ENCODE assay signal across 1 cellular context in the genomic region with DNA sequence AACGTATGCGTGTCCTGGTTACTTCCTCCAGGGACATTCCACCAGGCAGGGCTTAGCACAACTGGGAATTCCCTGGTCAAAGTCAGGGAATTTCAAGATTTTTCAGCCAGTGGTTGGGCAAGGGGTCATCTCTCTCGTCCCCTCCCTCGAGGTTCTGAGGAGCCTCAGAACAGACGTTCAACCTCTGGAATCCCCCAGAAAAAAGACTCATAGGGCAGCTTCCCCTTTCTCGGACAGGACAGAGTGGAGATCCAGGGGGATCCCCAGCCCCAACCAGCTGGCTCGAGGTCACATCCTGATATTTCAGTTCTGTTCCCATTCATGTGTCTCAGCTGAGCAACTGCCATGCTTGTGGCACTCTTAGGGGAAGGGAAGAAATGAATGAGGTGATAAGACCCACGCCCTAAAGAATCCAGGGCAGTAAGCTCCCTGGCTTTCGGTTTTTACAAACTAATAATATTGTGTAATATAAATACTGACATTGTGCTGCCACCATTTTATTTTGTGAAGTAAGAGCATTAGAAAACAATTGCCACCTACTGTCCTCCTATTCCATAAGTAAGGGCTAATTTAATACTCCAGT.
TF ChIP-seq lines count a peak whose summit lies in the region.

No MANE protein-coding gene starts in this region.

TF ChIP-seq in GM12878, 131 proteins besides CTCF, POLR2A, EP300 and RAD21 (continued from another document and continues in another):
- TF ChIP-seq BACH1 (IDR thresholded peaks at IDR 0.05; ENCODE audit: borderline replicate concordance) (no peak), PAX5 (IDR thresholded peaks at IDR 0.05; ENCODE audit: borderline replicate concordance, low read depth, low read length) (no peak), HCFC1 (IDR thresholded peaks at IDR 0.05; ENCODE audit: low read length) (no peak), MEF2A (IDR thresholded peaks at IDR 0.05; ENCODE audit: insufficient read depth, low read depth, low read length) (no peak), SREBF2 (IDR thresholded peaks at IDR 0.05; ENCODE audit: low read length) (no peak), NBN (IDR thresholded peaks at IDR 0.05) (0 out of 2 replicates have a peak, but pooled peaks have one; percentile 18), PAX8 (IDR thresholded peaks at IDR 0.05) (no peak), NR2C2 (IDR thresholded peaks at IDR 0.05; ENCODE audit: borderline replicate concordance, control insufficient read depth, insufficient read length, low read depth) (no peak), ZNF622 (IDR thresholded peaks at IDR 0.05) (no peak), IKZF1 (conservative IDR thresholded peaks at IDR 0.05) (peak; percentile 91), YBX1 (IDR thresholded peaks at IDR 0.05) (no peak), PML (IDR thresholded peaks at IDR 0.05; ENCODE audit: low read length) (no peak), SMARCA5 (IDR thresholded peaks at IDR 0.05) (peak; percentile 17; the same call in 1 of the 2 replicates), CBFB (IDR thresholded peaks at IDR 0.05; ENCODE audit: low read depth) (no peak), KAT2A (conservative IDR thresholded peaks at IDR 0.05; ENCODE audit: control insufficient read depth, low read depth, low read length) (no peak), BMI1 (IDR thresholded peaks at IDR 0.05; ENCODE audit: borderline replicate concordance) (no peak)
- TF ChIP-seq, protein P1, sequence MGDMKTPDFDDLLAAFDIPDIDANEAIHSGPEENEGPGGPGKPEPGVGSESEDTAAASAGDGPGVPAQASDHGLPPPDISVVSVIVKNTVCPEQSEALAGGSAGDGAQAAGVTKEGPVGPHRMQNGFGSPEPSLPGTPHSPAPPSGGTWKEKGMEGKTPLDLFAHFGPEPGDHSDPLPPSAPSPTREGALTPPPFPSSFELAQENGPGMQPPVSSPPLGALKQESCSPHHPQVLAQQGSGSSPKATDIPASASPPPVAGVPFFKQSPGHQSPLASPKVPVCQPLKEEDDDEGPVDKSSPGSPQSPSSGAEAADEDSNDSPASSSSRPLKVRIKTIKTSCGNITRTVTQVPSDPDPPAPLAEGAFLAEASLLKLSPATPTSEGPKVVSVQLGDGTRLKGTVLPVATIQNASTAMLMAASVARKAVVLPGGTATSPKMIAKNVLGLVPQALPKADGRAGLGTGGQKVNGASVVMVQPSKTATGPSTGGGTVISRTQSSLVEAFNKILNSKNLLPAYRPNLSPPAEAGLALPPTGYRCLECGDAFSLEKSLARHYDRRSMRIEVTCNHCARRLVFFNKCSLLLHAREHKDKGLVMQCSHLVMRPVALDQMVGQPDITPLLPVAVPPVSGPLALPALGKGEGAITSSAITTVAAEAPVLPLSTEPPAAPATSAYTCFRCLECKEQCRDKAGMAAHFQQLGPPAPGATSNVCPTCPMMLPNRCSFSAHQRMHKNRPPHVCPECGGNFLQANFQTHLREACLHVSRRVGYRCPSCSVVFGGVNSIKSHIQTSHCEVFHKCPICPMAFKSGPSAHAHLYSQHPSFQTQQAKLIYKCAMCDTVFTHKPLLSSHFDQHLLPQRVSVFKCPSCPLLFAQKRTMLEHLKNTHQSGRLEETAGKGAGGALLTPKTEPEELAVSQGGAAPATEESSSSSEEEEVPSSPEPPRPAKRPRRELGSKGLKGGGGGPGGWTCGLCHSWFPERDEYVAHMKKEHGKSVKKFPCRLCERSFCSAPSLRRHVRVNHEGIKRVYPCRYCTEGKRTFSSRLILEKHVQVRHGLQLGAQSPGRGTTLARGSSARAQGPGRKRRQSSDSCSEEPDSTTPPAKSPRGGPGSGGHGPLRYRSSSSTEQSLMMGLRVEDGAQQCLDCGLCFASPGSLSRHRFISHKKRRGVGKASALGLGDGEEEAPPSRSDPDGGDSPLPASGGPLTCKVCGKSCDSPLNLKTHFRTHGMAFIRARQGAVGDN (IDR thresholded peaks at IDR 0.05), result 0 out of 2 replicates have a peak, but pooled peaks have one; percentile 46
- TF ChIP-seq, protein P2, sequence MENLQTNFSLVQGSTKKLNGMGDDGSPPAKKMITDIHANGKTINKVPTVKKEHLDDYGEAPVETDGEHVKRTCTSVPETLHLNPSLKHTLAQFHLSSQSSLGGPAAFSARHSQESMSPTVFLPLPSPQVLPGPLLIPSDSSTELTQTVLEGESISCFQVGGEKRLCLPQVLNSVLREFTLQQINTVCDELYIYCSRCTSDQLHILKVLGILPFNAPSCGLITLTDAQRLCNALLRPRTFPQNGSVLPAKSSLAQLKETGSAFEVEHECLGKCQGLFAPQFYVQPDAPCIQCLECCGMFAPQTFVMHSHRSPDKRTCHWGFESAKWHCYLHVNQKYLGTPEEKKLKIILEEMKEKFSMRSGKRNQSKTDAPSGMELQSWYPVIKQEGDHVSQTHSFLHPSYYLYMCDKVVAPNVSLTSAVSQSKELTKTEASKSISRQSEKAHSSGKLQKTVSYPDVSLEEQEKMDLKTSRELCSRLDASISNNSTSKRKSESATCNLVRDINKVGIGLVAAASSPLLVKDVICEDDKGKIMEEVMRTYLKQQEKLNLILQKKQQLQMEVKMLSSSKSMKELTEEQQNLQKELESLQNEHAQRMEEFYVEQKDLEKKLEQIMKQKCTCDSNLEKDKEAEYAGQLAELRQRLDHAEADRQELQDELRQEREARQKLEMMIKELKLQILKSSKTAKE (IDR thresholded peaks at IDR 0.05; ENCODE audit: low read depth, poor library complexity, severe bottlenecking), result no peak
- TF ChIP-seq, protein P3, sequence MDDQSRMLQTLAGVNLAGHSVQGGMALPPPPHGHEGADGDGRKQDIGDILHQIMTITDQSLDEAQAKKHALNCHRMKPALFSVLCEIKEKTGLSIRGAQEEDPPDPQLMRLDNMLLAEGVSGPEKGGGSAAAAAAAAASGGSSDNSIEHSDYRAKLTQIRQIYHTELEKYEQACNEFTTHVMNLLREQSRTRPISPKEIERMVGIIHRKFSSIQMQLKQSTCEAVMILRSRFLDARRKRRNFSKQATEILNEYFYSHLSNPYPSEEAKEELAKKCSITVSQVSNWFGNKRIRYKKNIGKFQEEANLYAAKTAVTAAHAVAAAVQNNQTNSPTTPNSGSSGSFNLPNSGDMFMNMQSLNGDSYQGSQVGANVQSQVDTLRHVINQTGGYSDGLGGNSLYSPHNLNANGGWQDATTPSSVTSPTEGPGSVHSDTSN (IDR thresholded peaks at IDR 0.05; ENCODE audit: insufficient replicate concordance, low read depth, low read length), result no peak
- TF ChIP-seq, protein P4, sequence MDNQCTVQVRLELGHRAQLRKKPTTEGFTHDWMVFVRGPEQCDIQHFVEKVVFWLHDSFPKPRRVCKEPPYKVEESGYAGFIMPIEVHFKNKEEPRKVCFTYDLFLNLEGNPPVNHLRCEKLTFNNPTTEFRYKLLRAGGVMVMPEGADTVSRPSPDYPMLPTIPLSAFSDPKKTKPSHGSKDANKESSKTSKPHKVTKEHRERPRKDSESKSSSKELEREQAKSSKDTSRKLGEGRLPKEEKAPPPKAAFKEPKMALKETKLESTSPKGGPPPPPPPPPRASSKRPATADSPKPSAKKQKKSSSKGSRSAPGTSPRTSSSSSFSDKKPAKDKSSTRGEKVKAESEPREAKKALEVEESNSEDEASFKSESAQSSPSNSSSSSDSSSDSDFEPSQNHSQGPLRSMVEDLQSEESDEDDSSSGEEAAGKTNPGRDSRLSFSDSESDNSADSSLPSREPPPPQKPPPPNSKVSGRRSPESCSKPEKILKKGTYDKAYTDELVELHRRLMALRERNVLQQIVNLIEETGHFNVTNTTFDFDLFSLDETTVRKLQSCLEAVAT (IDR thresholded peaks at IDR 0.05), result no peak
- TF ChIP-seq, protein P5, sequence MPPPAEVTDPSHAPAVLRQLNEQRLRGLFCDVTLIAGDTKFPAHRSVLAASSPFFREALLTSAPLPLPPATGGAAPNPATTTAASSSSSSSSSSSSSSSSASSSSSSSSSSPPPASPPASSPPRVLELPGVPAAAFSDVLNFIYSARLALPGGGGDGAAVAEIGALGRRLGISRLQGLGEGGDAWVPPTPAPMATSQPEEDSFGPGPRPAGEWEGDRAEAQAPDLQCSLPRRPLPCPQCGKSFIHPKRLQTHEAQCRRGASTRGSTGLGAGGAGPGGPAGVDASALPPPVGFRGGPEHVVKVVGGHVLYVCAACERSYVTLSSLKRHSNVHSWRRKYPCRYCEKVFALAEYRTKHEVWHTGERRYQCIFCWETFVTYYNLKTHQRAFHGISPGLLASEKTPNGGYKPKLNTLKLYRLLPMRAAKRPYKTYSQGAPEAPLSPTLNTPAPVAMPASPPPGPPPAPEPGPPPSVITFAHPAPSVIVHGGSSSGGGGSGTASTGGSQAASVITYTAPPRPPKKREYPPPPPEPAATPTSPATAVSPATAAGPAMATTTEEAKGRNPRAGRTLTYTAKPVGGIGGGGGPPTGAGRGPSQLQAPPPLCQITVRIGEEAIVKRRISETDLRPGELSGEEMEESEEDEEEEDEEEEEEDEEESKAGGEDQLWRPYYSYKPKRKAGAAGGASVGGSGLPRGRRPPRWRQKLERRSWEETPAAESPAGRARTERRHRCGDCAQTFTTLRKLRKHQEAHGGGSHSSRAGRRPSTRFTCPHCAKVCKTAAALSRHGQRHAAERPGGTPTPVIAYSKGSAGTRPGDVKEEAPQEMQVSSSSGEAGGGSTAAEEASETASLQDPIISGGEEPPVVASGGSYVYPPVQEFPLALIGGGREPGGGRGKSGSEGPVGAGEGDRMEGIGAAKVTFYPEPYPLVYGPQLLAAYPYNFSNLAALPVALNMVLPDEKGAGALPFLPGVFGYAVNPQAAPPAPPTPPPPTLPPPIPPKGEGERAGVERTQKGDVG (CRISPR knock-in tag; IDR thresholded peaks at IDR 0.05), result no peak
- TF ChIP-seq, protein P6, sequence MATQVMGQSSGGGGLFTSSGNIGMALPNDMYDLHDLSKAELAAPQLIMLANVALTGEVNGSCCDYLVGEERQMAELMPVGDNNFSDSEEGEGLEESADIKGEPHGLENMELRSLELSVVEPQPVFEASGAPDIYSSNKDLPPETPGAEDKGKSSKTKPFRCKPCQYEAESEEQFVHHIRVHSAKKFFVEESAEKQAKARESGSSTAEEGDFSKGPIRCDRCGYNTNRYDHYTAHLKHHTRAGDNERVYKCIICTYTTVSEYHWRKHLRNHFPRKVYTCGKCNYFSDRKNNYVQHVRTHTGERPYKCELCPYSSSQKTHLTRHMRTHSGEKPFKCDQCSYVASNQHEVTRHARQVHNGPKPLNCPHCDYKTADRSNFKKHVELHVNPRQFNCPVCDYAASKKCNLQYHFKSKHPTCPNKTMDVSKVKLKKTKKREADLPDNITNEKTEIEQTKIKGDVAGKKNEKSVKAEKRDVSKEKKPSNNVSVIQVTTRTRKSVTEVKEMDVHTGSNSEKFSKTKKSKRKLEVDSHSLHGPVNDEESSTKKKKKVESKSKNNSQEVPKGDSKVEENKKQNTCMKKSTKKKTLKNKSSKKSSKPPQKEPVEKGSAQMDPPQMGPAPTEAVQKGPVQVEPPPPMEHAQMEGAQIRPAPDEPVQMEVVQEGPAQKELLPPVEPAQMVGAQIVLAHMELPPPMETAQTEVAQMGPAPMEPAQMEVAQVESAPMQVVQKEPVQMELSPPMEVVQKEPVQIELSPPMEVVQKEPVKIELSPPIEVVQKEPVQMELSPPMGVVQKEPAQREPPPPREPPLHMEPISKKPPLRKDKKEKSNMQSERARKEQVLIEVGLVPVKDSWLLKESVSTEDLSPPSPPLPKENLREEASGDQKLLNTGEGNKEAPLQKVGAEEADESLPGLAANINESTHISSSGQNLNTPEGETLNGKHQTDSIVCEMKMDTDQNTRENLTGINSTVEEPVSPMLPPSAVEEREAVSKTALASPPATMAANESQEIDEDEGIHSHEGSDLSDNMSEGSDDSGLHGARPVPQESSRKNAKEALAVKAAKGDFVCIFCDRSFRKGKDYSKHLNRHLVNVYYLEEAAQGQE (IDR thresholded peaks at IDR 0.05; ENCODE audit: low read depth, low read length), result no peak
- TF ChIP-seq, protein P7, sequence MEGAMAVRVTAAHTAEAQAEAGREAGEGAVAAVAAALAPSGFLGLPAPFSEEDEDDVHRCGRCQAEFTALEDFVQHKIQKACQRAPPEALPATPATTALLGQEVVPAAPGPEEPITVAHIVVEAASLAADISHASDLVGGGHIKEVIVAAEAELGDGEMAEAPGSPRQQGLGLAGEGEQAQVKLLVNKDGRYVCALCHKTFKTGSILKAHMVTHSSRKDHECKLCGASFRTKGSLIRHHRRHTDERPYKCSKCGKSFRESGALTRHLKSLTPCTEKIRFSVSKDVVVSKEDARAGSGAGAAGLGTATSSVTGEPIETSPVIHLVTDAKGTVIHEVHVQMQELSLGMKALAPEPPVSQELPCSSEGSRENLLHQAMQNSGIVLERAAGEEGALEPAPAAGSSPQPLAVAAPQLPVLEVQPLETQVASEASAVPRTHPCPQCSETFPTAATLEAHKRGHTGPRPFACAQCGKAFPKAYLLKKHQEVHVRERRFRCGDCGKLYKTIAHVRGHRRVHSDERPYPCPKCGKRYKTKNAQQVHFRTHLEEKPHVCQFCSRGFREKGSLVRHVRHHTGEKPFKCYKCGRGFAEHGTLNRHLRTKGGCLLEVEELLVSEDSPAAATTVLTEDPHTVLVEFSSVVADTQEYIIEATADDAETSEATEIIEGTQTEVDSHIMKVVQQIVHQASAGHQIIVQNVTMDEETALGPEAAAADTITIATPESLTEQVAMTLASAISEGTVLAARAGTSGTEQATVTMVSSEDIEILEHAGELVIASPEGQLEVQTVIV (IDR thresholded peaks at IDR 0.05; ENCODE audit: borderline replicate concordance, partially characterized antibody), result no peak
- TF ChIP-seq, protein P8, sequence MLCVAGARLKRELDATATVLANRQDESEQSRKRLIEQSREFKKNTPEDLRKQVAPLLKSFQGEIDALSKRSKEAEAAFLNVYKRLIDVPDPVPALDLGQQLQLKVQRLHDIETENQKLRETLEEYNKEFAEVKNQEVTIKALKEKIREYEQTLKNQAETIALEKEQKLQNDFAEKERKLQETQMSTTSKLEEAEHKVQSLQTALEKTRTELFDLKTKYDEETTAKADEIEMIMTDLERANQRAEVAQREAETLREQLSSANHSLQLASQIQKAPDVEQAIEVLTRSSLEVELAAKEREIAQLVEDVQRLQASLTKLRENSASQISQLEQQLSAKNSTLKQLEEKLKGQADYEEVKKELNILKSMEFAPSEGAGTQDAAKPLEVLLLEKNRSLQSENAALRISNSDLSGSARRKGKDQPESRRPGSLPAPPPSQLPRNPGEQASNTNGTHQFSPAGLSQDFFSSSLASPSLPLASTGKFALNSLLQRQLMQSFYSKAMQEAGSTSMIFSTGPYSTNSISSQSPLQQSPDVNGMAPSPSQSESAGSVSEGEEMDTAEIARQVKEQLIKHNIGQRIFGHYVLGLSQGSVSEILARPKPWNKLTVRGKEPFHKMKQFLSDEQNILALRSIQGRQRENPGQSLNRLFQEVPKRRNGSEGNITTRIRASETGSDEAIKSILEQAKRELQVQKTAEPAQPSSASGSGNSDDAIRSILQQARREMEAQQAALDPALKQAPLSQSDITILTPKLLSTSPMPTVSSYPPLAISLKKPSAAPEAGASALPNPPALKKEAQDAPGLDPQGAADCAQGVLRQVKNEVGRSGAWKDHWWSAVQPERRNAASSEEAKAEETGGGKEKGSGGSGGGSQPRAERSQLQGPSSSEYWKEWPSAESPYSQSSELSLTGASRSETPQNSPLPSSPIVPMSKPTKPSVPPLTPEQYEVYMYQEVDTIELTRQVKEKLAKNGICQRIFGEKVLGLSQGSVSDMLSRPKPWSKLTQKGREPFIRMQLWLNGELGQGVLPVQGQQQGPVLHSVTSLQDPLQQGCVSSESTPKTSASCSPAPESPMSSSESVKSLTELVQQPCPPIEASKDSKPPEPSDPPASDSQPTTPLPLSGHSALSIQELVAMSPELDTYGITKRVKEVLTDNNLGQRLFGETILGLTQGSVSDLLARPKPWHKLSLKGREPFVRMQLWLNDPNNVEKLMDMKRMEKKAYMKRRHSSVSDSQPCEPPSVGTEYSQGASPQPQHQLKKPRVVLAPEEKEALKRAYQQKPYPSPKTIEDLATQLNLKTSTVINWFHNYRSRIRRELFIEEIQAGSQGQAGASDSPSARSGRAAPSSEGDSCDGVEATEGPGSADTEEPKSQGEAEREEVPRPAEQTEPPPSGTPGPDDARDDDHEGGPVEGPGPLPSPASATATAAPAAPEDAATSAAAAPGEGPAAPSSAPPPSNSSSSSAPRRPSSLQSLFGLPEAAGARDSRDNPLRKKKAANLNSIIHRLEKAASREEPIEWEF (IDR thresholded peaks at IDR 0.05; ENCODE audit: insufficient replicate concordance, low read depth, low read length), result no peak
